14 cellular contexts compared by ENCODE assay signal in genomic region chr5:42985129-42986037, GRCh38. TPM values are rescaled to one million over a fixed set of nuclear protein-coding genes. Genes with fewer than 3 reads are reported as not detected.
DNase-seq lines count a peak whose midpoint lies in the region; ATAC-seq, FAIRE-seq and TF ChIP-seq lines count a peak whose summit lies in the region.
"Had no signal": no experiment of that assay in that cellular context is flagged by ENCODE, and none has a peak within 500 bp of the region (broad histone marks: within the 10 kb centered on the region; RNA-seq: fewer than 3 reads in every experiment).

No MANE protein-coding gene starts in this region.

- H3K27ac ChIP-seq in CD4-positive, CD25-positive, alpha-beta regulatory T cell (ENCODE audit: insufficient read depth, low read length, poor library complexity, severe bottlenecking), result no peak overlapping the region
- no peak overlapping the region for H3K27ac ChIP-seq in K562 (ENCODE audit: extremely low read depth, low read depth, low read length)
- H3K27ac ChIP-seq: upper lobe of left lung had no signal

- peaks cover 15% of the 10 kb centered on the region for H3K36me3 ChIP-seq in CD4-positive, CD25-positive, alpha-beta regulatory T cell (ENCODE audit: control insufficient read depth, insufficient read depth, low read length)
- no peaks in the 10 kb centered on the region for H3K36me3 ChIP-seq in K562 (ENCODE audit: control insufficient read depth, insufficient read depth, low read length)

- no peaks in the 10 kb centered on the region for H3K9me3 ChIP-seq in CD4-positive, CD25-positive, alpha-beta regulatory T cell (ENCODE audit: control insufficient read depth in 2 of 2, low read length in 2 of 2)
- H3K9me3 ChIP-seq in K562 (replicated peaks; ENCODE audit: control insufficient read depth, insufficient read depth, low read depth, low read length), result peaks cover 17% of the 10 kb centered on the region
- H3K9me3 ChIP-seq: upper lobe of left lung had no signal

- TF ChIP-seq CTCF in K562 (IDR thresholded peaks at IDR 0.05 in 2 of 3, conservative IDR thresholded peaks at IDR 0.05 in 1 of 3; ENCODE audit: insufficient read depth in 2 of 3, low read depth in 1 of 3, low read length in 3 of 3), result no peak

- no peak for TF ChIP-seq RAD21 in K562 (CRISPR knock-in tag; conservative IDR thresholded peaks at IDR 0.05 in 1 of 2, IDR thresholded peaks at IDR 0.05 in 1 of 2)

- no peaks in the 10 kb centered on the region for H3K79me2 ChIP-seq in K562 (ENCODE audit: control insufficient read depth, insufficient read depth, low read length)

- peaks cover 26 to 64% (median 50%) of the 10 kb centered on the region in 4 donors for H3K4me1 Mint-ChIP-seq in CD4-positive, CD25-positive, alpha-beta regulatory T cell

- CTCF ChIA-PET in K562 (lab: Yijun Ruan, JAX; ENCODE audit: low intra/inter-chr PET ratio), result no interaction called here

- FAIRE-seq in K562 (lab: Jason Lieb, UNC), result no peak
- FAIRE-seq: colon had no signal

- no TSS peak for BruUV-seq in K562 (replicated peaks; lab: Mats Ljungman, UMichigan)

- peak overlapping the region in 3 of 4 donors; percentile 7 to 59 (median 16) for H3K4me3 Mint-ChIP-seq in CD4-positive, CD25-positive, alpha-beta regulatory T cell

- no peaks in the 10 kb centered on the region for H4K20me1 ChIP-seq in K562 (replicated peaks; ENCODE audit: control insufficient read depth, insufficient read depth, low read length)

- DNase-seq in CD4-positive, CD25-positive, alpha-beta regulatory T cell, result no peak
- peak; percentile 83 for DNase-seq in HT1080 (ENCODE audit: low read depth)
- DNase-seq in K562 (ENCODE audit: extremely low read depth in 1 of 4, low spot score in 3 of 4), result no peak
- DNase-seq in iris pigment epithelial cell (ENCODE audit: low read depth), result peak; percentile 86
- DNase-seq in OCI-M2 (lab: John Stamatoyannopoulos, UW; ENCODE audit: unreplicated experiment), result no peak
- DNase-seq in stimulated activated CD4-positive, alpha-beta T cell treated with anti-CD3 and anti-CD28 coated beads, Interleukin-4, amount 100 ng/mL, for 4 hours, result no peak
- DNase-seq in T-helper 1 cell, result no peak
- DNase-seq: hippocampal formation, midbrain, NCI-H1436 treated with DMSO at 0.1 percent for 48 hours, retina, upper lobe of left lung had no signal

- H3K9me1 ChIP-seq in K562 (ENCODE audit: control insufficient read depth, insufficient read depth, low read length), result no peaks in the 10 kb centered on the region

- H3K27me3 Mint-ChIP-seq in CD4-positive, CD25-positive, alpha-beta regulatory T cell, result no peaks in the 10 kb centered on the region

- H3K27ac Mint-ChIP-seq in CD4-positive, CD25-positive, alpha-beta regulatory T cell, result peak overlapping the region in 1 of 3 donors; percentile 21

- no peaks in the 10 kb centered on the region for H3K27me3 ChIP-seq in CD4-positive, CD25-positive, alpha-beta regulatory T cell (ENCODE audit: control insufficient read depth, insufficient read depth, low read length)
- no peaks in the 10 kb centered on the region for H3K27me3 ChIP-seq in K562 (ENCODE audit: control insufficient read depth in 2 of 2, insufficient read depth in 2 of 2, low read length in 2 of 2)
- H3K27me3 ChIP-seq: upper lobe of left lung had no signal

- H3K9ac ChIP-seq in K562 (ENCODE audit: insufficient read depth in 1 of 2, low read depth in 2 of 2, low read length in 2 of 2), result no peak overlapping the region

- in situ Hi-C loops in K562 (cut with MboI), result no loop called here

- no peaks in the 10 kb centered on the region for H3K9me3 Mint-ChIP-seq in CD4-positive, CD25-positive, alpha-beta regulatory T cell

- no peak overlapping the region for H3K4me2 ChIP-seq in K562 (ENCODE audit: insufficient read depth, low read length)

- no peak for TF ChIP-seq EP300 in K562 (IDR thresholded peaks at IDR 0.05; ENCODE audit: low read length)

- peaks cover 36% of the 10 kb centered on the region for H3K4me1 ChIP-seq in CD4-positive, CD25-positive, alpha-beta regulatory T cell (ENCODE audit: control insufficient read depth, insufficient read depth, low read length, poor library complexity, severe bottlenecking)
- H3K4me1 ChIP-seq in K562 (replicated peaks in 1 of 2; ENCODE audit: control insufficient read depth in 2 of 2, insufficient read depth in 2 of 2, low read length in 2 of 2), result peaks cover 14 to 17% of the 10 kb centered on the region in 2 experiments; a peak in 4 of 5 replicates

- no peak for TF ChIP-seq POLR2A in K562 (conservative IDR thresholded peaks at IDR 0.05)

- 56% methylated on average over 2 of the region's 2 CpGs for WGBS in K562 (ENCODE audit: insufficient coverage, low coverage, missing lambda C conversion rate)

- peaks cover 24% of the 10 kb centered on the region for H3K36me3 Mint-ChIP-seq in CD4-positive, CD25-positive, alpha-beta regulatory T cell

- no peak for ATAC-seq in CD4-positive, CD25-positive, alpha-beta regulatory T cell (ENCODE audit: low read depth in 2 of 2)
- no peak for ATAC-seq in K562
- ATAC-seq in GM21619 (IDR thresholded peaks at IDR 0.05; ENCODE audit: unreplicated experiment), result no peak

- no peak overlapping the region for H2AFZ ChIP-seq in K562 (ENCODE audit: low read depth, low read length)

- H3K4me3 ChIP-seq in CD4-positive, CD25-positive, alpha-beta regulatory T cell (ENCODE audit: low read depth, low read length), result no peak overlapping the region
- no peak overlapping the region for H3K4me3 ChIP-seq in K562
- H3K4me3 ChIP-seq: upper lobe of left lung had no signal

- intact Hi-C loops in K562 (cut with micrococcal nuclease), result no loop called here

- POLR2A ChIA-PET in K562 (lab: Yijun Ruan, JAX), result no interaction called here

TF ChIP-seq in K562, 482 proteins besides CTCF, POLR2A, EP300 and RAD21 (continues in another document):
- no peak for TF ChIP-seq GABPB2 (CRISPR knock-in tag; conservative IDR thresholded peaks at IDR 0.05)
- TF ChIP-seq, protein P1, sequence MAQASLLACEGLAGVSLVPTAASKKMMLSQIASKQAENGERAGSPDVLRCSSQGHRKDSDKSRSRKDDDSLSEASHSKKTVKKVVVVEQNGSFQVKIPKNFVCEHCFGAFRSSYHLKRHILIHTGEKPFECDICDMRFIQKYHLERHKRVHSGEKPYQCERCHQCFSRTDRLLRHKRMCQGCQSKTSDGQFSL (CRISPR knock-in tag; IDR thresholded peaks at IDR 0.05), result no peak
- TF ChIP-seq, protein P1 (tag; IDR thresholded peaks at IDR 0.05), result no peak
- no peak for TF ChIP-seq TEAD2 (tag; IDR thresholded peaks at IDR 0.05)
- no peak for TF ChIP-seq MYNN (IDR thresholded peaks at IDR 0.05)
- no peak for TF ChIP-seq MYNN (CRISPR knock-in tag; IDR thresholded peaks at IDR 0.05)
- TF ChIP-seq KAT2B (IDR thresholded peaks at IDR 0.05; ENCODE audit: low read depth, low read length), result no peak
- 0 out of 2 replicates have a peak, but pooled peaks have one; percentile 45 for TF ChIP-seq SMARCE1 (IDR thresholded peaks at IDR 0.05)
- no peak for TF ChIP-seq ZSCAN29 (IDR thresholded peaks at IDR 0.05)
- TF ChIP-seq ZNF354B (CRISPR knock-in tag; IDR thresholded peaks at IDR 0.05), result no peak
- no peak for TF ChIP-seq NR1H2 (CRISPR knock-in tag; IDR thresholded peaks at IDR 0.05)
- TF ChIP-seq RFX1 (IDR thresholded peaks at IDR 0.05), result no peak
- TF ChIP-seq ZNF75A (CRISPR knock-in tag; IDR thresholded peaks at IDR 0.05), result no peak
- peak; percentile 45; the same call in 1 of the 2 replicates for TF ChIP-seq SMARCA4 (IDR thresholded peaks at IDR 0.05)
- TF ChIP-seq CEBPG (CRISPR knock-in tag; IDR thresholded peaks at IDR 0.05), result peak; percentile 61; the same call in 1 of the 2 replicates
- TF ChIP-seq CEBPG (tag; conservative IDR thresholded peaks at IDR 0.05 in 1 of 2, IDR thresholded peaks at IDR 0.05 in 1 of 2), result no peak
- no peak for TF ChIP-seq ZFP30 (CRISPR knock-in tag; IDR thresholded peaks at IDR 0.05; ENCODE audit: borderline replicate concordance)
- TF ChIP-seq FOS (IDR thresholded peaks at IDR 0.05; ENCODE audit: extremely low read depth, insufficient read length), result no peak
- TF ChIP-seq, protein P2, sequence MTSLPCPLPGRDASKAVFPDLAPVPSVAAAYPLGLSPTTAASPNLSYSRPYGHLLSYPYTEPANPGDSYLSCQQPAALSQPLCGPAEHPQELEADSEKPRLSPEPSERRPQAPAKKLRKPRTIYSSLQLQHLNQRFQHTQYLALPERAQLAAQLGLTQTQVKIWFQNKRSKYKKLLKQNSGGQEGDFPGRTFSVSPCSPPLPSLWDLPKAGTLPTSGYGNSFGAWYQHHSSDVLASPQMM (CRISPR knock-in tag; IDR thresholded peaks at IDR 0.05), result no peak

RNA-seq across cellular contexts. Expression of gene ANXA2R, which starts 54.7 kb away (rescaled TPM):
- 38.7 TPM for total RNA-seq in CD4-positive, CD25-positive, alpha-beta regulatory T cell
- polyA plus RNA-seq in CD4-positive, CD25-positive, alpha-beta regulatory T cell, result 10 to 100 TPM; 35.8 to 69.7 (median 55.7) TPM
- 0.23 and 0.59 TPM in 2 replicates for total RNA-seq in HT1080 (2014; rRNA removed; shearing (Covaris generic))
- 0.15 and 0.24 TPM in 2 replicates for polyA plus RNA-seq in HT1080 (2015; cell fraction: cytosol; rRNA removed)
- 0.78 and 1.9 TPM in 2 replicates for polyA plus RNA-seq in HT1080 (2015; cell fraction: nucleus; rRNA removed)
- total RNA-seq in K562 (2011; cell fraction: chromatin; rRNA removed; ENCODE audit: low replicate concordance), result 22.1 and 27.2 TPM in 2 replicates
- total RNA-seq in K562 (2011; cell fraction: nucleolus; rRNA removed), result 17.0 and 20.7 TPM in 2 replicates
- total RNA-seq in K562 (2011; cell fraction: nucleoplasm; rRNA removed), result 21.3 and 21.4 TPM in 2 replicates
- total RNA-seq in K562 (2014; rRNA removed) (3.4 and 3.5 TPM in 2 replicates), K562 (2014; rRNA removed; fragmentation: Illumina TruSeq; extraction: Trizol) (2.8 and 3.4 TPM in 2 replicates), K562 (2015; rRNA removed; fragmentation: Illumina TruSeq; extraction: Trizol) (3.4 and 3.5 TPM in 2 replicates), K562 (2021) (3.9 and 4.3 TPM in 2 replicates)
- polyA plus RNA-seq in K562 (2011; rRNA removed) (2.3 and 2.7 TPM in 2 replicates), K562 (2014; fragmentation: Illumina TruSeq; extraction: Trizol) (2.3 and 3.4 TPM in 2 replicates), K562 (2014; fragmentation: Nextera tagmentation; extraction: Ambion mirVana) (1 to 10 TPM; 2.1 to 3.5 TPM), K562 (2014; rRNA removed) (4.8 and 7.5 TPM in 2 replicates)
- 2.6 and 3.1 TPM in 2 replicates for polyA plus RNA-seq in K562 (2011; cell fraction: cytosol; rRNA removed)
- 6.1 and 8.3 TPM in 2 replicates for polyA plus RNA-seq in K562 (2011; cell fraction: nucleus; rRNA removed)
- 3.4 and 6.0 TPM in 2 replicates for polyA plus RNA-seq in K562 (2012)
- polyA minus RNA-seq in K562 (2011; rRNA and poly(A)+ RNA removed), result 5.8 and 6.1 TPM in 2 replicates
- 0.48 and 1.8 TPM in 2 replicates for polyA minus RNA-seq in K562 (2011; cell fraction: cytosol; rRNA and poly(A)+ RNA removed)
- polyA minus RNA-seq in K562 (2011; cell fraction: nucleus; rRNA and poly(A)+ RNA removed), result 15.4 and 18.3 TPM in 2 replicates

Comparison
In these comparisons a context has a peak if more than half of its experiments do, and no peak if none do; other contexts are left out.
1. DNase-seq: peak in HT1080 (single experiment) and iris pigment epithelial cell (single experiment); none in CD4-positive, CD25-positive, alpha-beta regulatory T cell (0 of 3), K562 (0 of 4), OCI-M2 (single experiment), stimulated activated CD4-positive, alpha-beta T cell treated with anti-CD3 and anti-CD28 coated beads, Interleukin-4, amount 100 ng/mL, for 4 hours (0 of 2) and T-helper 1 cell (0 of 5).